In genomic region chr1:69947837-69948236, GRCh38 we compare ENCODE assay signal across 1 cellular context.
TF ChIP-seq lines count a peak whose summit lies in the region.

No MANE protein-coding gene starts in this region.

TF ChIP-seq in SK-N-SH, 30 proteins besides CTCF, POLR2A, EP300 and RAD21 (continued from another document):
- TF ChIP-seq USF2 (IDR thresholded peaks at IDR 0.05; ENCODE audit: borderline replicate concordance, low read depth, low read length) = no peak
- no peak for TF ChIP-seq EZH2phosphoT487 (IDR thresholded peaks at IDR 0.05; ENCODE audit: borderline replicate concordance, low read depth)
TF ChIP-seq in SK-N-SH: peak in this region for 4.
